In the genomic region with DNA sequence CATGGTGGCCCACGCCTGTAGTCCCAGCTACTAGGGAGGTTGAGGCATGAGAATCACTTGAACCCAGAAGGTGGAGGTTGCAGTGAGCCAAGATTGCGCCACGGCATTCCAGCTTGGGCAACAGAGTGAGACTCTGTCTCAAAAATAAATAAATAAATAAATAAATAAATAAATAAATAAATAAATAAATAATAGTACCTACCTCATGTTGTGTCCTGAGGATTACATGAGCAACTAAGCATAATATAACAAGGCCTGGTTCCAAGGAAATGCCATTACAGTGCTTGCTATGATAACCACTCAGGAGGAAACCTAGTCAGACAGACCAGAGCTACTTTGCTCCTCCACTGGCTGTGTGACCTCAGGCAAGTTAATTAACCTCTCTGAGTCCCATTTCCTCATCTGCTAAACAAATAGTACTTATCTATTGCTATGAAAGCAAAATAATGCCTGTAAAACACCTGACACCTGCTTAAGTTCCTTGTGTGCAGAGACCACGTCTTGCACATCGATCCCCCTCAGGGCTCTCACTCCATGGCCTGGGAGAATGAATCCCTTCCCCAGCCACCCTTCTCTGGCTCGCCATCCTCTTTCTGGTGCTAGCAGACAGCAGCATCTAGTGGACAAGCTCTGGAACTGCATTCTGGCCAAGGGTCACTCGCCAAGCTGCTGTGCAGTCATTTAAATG, we compare ENCODE assay signal across 2 cellular contexts.
TF ChIP-seq lines count a peak whose summit lies in the region.

No MANE protein-coding gene starts in this region.

TF ChIP-seq in IMR-90, 13 proteins besides CTCF, POLR2A, EP300 and RAD21:
- TF ChIP-seq ELK1 (IDR thresholded peaks at IDR 0.05; ENCODE audit: borderline replicate concordance, low read depth, low read length) (no peak), MXI1 (IDR thresholded peaks at IDR 0.05; ENCODE audit: borderline replicate concordance, low read depth, low read length) (no peak), RFX5 (IDR thresholded peaks at IDR 0.05; ENCODE audit: low read depth, low read length) (no peak), RCOR1 (IDR thresholded peaks at IDR 0.05; ENCODE audit: insufficient replicate concordance, low read length) (no peak), CHD1 (IDR thresholded peaks at IDR 0.05; ENCODE audit: low read depth, low read length) (no peak), USF2 (IDR thresholded peaks at IDR 0.05; ENCODE audit: low read depth, low read length) (no peak), FOS (IDR thresholded peaks at IDR 0.05; ENCODE audit: low read depth, low read length) (no peak), MAZ (IDR thresholded peaks at IDR 0.05; ENCODE audit: borderline replicate concordance, low read depth, low read length) (peak; percentile 48; the same call in 1 of the 2 replicates), NFE2L2 (IDR thresholded peaks at IDR 0.05; ENCODE audit: low read depth, low read length) (no peak), MAFK (IDR thresholded peaks at IDR 0.05; ENCODE audit: low read depth, low read length) (no peak), SMC3 (IDR thresholded peaks at IDR 0.05; ENCODE audit: low read depth, low read length) (peak; percentile 81), BHLHE40 (IDR thresholded peaks at IDR 0.05; ENCODE audit: low read depth, low read length) (no peak), CEBPB (IDR thresholded peaks at IDR 0.05; ENCODE audit: low read depth, low read length) (no peak)

TF ChIP-seq in neural cell, 6 proteins besides CTCF, POLR2A, EP300 and RAD21:
- TF ChIP-seq SMC3 (conservative IDR thresholded peaks at IDR 0.05; ENCODE audit: poor library complexity) (peak; percentile 97), POLR2AphosphoS5 (IDR thresholded peaks at IDR 0.05) (no peak)
